ENCODE assay signal across 15 cellular contexts in genomic region chr7:69996132-69996531, GRCh38.
A peak's percentile ranks its signal among the peaks of the same experiment; 100 is the strongest.
DNase-seq lines count a peak whose midpoint lies in the region; ATAC-seq and TF ChIP-seq lines count a peak whose summit lies in the region.
"Had no signal": no experiment of that assay in that cellular context is flagged by ENCODE, and none has a peak within 500 bp of the region (broad histone marks: within the 10 kb centered on the region; RNA-seq: fewer than 3 reads in every experiment).

No MANE protein-coding gene starts in this region.

- H3K4me3 Mint-ChIP-seq in glutamatergic neuron (ENCODE audit: unreplicated experiment) (peak overlapping the region; percentile 7), nephron progenitor cell (no peak overlapping the region)
- H3K4me3 Mint-ChIP-seq: CD4-positive, CD25-positive, alpha-beta regulatory T cell had no signal

- H3K27ac ChIP-seq in cardiac muscle cell, result peak overlapping the region; percentile 63
- H3K27ac ChIP-seq in left ventricle myocardium inferior (replicated peaks), result no peak overlapping the region
- no peak overlapping the region for H3K27ac ChIP-seq in OCI-LY7 (ENCODE audit: low read depth, low read length, poor library complexity, severe bottlenecking)
- H3K27ac ChIP-seq: BLaER1 treated with 17β-estradiol and CSF1 and Interleukin-3, amounts not matched to agents 10 nM and 100 nM had no signal

- H3K4me3 ChIP-seq in cardiac muscle cell (no peak overlapping the region), left ventricle myocardium inferior (no peak overlapping the region), OCI-LY7 (ENCODE audit: low read depth, low read length, poor library complexity, severe bottlenecking) (no peak overlapping the region)
- H3K4me3 ChIP-seq: BLaER1 treated with 17β-estradiol and CSF1 and Interleukin-3, amounts not matched to agents 10 nM and 100 nM; GM12878; HAP-1 had no signal

- H4K20me1 ChIP-seq in OCI-LY7 (ENCODE audit: insufficient read depth, low read length), result no peaks in the 10 kb centered on the region

- no peak for ATAC-seq in GM21423 (IDR thresholded peaks at IDR 0.05; ENCODE audit: unreplicated experiment)
- ATAC-seq: GM12878, HepG2 had no signal

- H3K4me1 ChIP-seq in cardiac muscle cell (ENCODE audit: low read depth) (peaks cover 35% of the 10 kb centered on the region), left ventricle myocardium inferior (peaks cover 26% of the 10 kb centered on the region), OCI-LY7 (ENCODE audit: insufficient read depth, low read length, poor library complexity, severe bottlenecking) (no peaks in the 10 kb centered on the region)

- no peaks in the 10 kb centered on the region for H3K27me3 ChIP-seq in cardiac muscle cell
- no peaks in the 10 kb centered on the region for H3K27me3 ChIP-seq in left ventricle myocardium inferior (ENCODE audit: low read depth)
- H3K27me3 ChIP-seq: BLaER1 treated with 17β-estradiol and CSF1 and Interleukin-3, amounts not matched to agents 10 nM and 100 nM had no signal

- no peak overlapping the region for H3K4me2 ChIP-seq in OCI-LY7 (ENCODE audit: low read length)
- H3K4me2 ChIP-seq: BLaER1 treated with 17β-estradiol and CSF1 and Interleukin-3, amounts not matched to agents 10 nM and 100 nM had no signal

- H3K27ac Mint-ChIP-seq in glutamatergic neuron (ENCODE audit: unreplicated experiment) (no peak overlapping the region), nephron progenitor cell (peak overlapping the region; percentile 95)
- H3K27ac Mint-ChIP-seq: CD4-positive, CD25-positive, alpha-beta regulatory T cell had no signal

- BruUV-seq in OCI-LY7 (replicated peaks; lab: Mats Ljungman, UMichigan), result no TSS peak

- TF ChIP-seq CTCF in cardiac muscle cell (IDR thresholded peaks at IDR 0.05; ENCODE audit: low read depth, low read length) (no peak), left ventricle myocardium inferior (IDR thresholded peaks at IDR 0.05; ENCODE audit: borderline replicate concordance) (no peak), glutamatergic neuron (IDR thresholded peaks at IDR 0.05; ENCODE audit: partially characterized antibody, unreplicated experiment) (no peak), nephron progenitor cell (IDR thresholded peaks at IDR 0.05) (no peak), OCI-LY7 (conservative IDR thresholded peaks at IDR 0.05; ENCODE audit: low read length) (no peak)

- POLR2A ChIA-PET in OCI-LY7 (lab: Charles Lee), result no interaction called here

- H3K9me2 ChIP-seq in OCI-LY7 (ENCODE audit: insufficient read depth, low read length), result no peaks in the 10 kb centered on the region

- H3K9me3 ChIP-seq in cardiac muscle cell (ENCODE audit: low read depth) (no peaks in the 10 kb centered on the region), left ventricle myocardium inferior (replicated peaks) (no peaks in the 10 kb centered on the region), OCI-LY7 (ENCODE audit: low read length) (no peaks in the 10 kb centered on the region)
- H3K9me3 ChIP-seq: BLaER1 treated with 17β-estradiol and CSF1 and Interleukin-3, amounts not matched to agents 10 nM and 100 nM; HAP-1 had no signal

- H3K27me3 Mint-ChIP-seq in glutamatergic neuron (ENCODE audit: unreplicated experiment) (peaks cover 1% of the 10 kb centered on the region), nephron progenitor cell (ENCODE audit: low read depth, poor library complexity) (peaks cover 4% of the 10 kb centered on the region)

- peaks cover 3% of the 10 kb centered on the region for H3K9me3 Mint-ChIP-seq in glutamatergic neuron (ENCODE audit: unreplicated experiment)
- no peaks in the 10 kb centered on the region for H3K9me3 Mint-ChIP-seq in nephron progenitor cell

- intact Hi-C loops in left ventricle myocardium inferior (cut with micrococcal nuclease) (no loop called here), OCI-LY7 (cut with micrococcal nuclease; ENCODE audit: unreplicated experiment) (no loop called here)

- no peaks in the 10 kb centered on the region for H3K36me3 ChIP-seq in cardiac muscle cell
- H3K36me3 ChIP-seq in left ventricle myocardium inferior, result no peaks in the 10 kb centered on the region
- H3K36me3 ChIP-seq in OCI-LY7 (ENCODE audit: insufficient read depth, low read length), result no peaks in the 10 kb centered on the region
- H3K36me3 ChIP-seq: HAP-1 had no signal

- CTCF ChIA-PET in OCI-LY7 (lab: Charles Lee; ENCODE audit: unreplicated experiment), result no interaction called here

- H3K36me3 Mint-ChIP-seq in glutamatergic neuron (ENCODE audit: unreplicated experiment), result no peaks in the 10 kb centered on the region
- H3K36me3 Mint-ChIP-seq in nephron progenitor cell (ENCODE audit: low read depth), result no peaks in the 10 kb centered on the region
- H3K36me3 Mint-ChIP-seq: CD4-positive, CD25-positive, alpha-beta regulatory T cell had no signal

- DNase-seq in NCI-H146 (lab: John Stamatoyannopoulos, UW) (peak; percentile 3), NCI-H146 treated with DMSO at 0.1 percent for 48 hours (lab: John Stamatoyannopoulos, UW; ENCODE audit: unreplicated experiment) (no peak), cardiac muscle cell (ENCODE audit: low read depth in 1 of 2, low spot score in 1 of 2) (peak in 1 of 2 donors; percentile 49), left ventricle myocardium inferior (no peak), glutamatergic neuron (no peak), nephron progenitor cell (no peak), OCI-LY7 (ENCODE audit: low spot score) (no peak)
- DNase-seq: 8988T; CD4-positive, CD25-positive, alpha-beta regulatory T cell; DMS53 had no signal

- peaks cover 25% of the 10 kb centered on the region for H3K4me1 Mint-ChIP-seq in glutamatergic neuron (ENCODE audit: low read depth, unreplicated experiment)
- H3K4me1 Mint-ChIP-seq in nephron progenitor cell, result peaks cover 39% of the 10 kb centered on the region
- H3K4me1 Mint-ChIP-seq: CD4-positive, CD25-positive, alpha-beta regulatory T cell had no signal

- no peaks in the 10 kb centered on the region for H3K79me2 ChIP-seq in OCI-LY7 (ENCODE audit: insufficient read depth, low read depth, low read length)

- H2AFZ ChIP-seq in OCI-LY7 (ENCODE audit: low read length), result no peak overlapping the region
